ENCODE assay signal across 10 cellular contexts in the genomic region with DNA sequence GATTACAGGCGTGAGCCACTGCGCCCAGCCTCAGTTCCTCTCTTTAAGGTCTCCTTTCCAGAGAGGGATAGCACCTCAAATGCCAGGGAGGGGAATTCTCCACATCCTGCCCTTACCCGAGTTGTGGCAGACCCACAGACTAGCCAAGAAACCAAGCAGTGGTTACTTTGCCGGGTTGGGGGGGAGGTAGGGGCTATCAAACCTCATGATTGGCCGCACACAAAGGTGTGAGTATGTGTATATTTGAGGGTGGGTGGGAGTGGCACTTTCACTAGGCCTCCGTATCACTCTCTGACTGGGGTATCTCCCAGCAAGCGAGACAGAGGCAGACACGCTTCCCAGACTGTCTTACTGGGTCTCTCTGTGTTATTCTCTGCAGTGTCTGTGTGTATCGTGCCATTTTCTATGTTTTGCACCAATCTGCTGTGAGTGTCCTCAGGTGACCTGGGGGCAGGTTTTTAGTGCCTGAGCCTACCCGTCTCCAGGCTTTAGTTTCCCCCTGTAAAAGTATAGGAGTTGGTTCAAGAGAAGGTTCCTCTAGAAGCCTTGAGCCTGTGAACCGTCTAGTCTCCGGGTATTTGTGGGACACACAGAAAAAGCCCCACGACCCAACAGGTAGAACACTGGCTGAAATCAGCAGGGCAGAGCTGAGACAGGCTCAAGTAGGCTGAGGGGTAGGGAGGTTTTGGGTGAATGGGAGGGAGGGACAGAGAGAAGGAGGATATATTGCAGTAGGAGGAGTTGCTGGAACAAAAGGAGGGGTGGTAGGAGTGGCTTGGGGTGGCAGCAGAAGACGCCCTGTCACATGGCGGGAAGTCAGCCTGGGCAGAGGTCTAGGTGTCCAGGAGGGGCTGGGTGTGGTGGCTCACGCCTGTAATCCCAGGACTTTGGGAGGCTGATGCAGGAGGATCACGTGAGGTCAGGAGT. TPM values are rescaled to one million over a fixed set of nuclear protein-coding genes. Genes with fewer than 3 reads are reported as not detected.
DNase-seq lines count a peak whose midpoint lies in the region; ATAC-seq, FAIRE-seq and TF ChIP-seq lines count a peak whose summit lies in the region.
"Had no signal": no experiment of that assay in that cellular context is flagged by ENCODE, and none has a peak within 500 bp of the region (broad histone marks: within the 10 kb centered on the region; RNA-seq: fewer than 3 reads in every experiment).

No MANE protein-coding gene starts in this region.

- ATAC-seq in GM18873 (IDR thresholded peaks at IDR 0.05; ENCODE audit: low FRiP score, unreplicated experiment) (no peak), HG03196 (IDR thresholded peaks at IDR 0.05; ENCODE audit: unreplicated experiment) (no peak), GM21723 (IDR thresholded peaks at IDR 0.05; ENCODE audit: unreplicated experiment) (no peak)

- CTCF ChIA-PET in H1 (lab: Charles Lee; ENCODE audit: partially characterized antibody) = interaction anchor here (0.6 to 42.4 kb wide), 13 partner anchors 8 to 182 kb away, joined by 3 to 1994 read pairs (median 4); partner anchors contain the start of genes BGLAP, LMNA, MEX3A and PAQR6

- WGBS in H1 (ENCODE audit: extremely low coverage in 1 of 2, insufficient coverage in 1 of 2, insufficient read length in 1 of 2, insufficient replicate concordance in 2 of 2, low coverage in 1 of 2, low lambda C conversion rate in 2 of 2, missing lambda C conversion rate in 1 of 2), 2 experiments = 88% methylated on average over 17 of the region's 17 CpGs; no CpG with 5 or more reads in 1 of the 2 experiments

- H3K27ac ChIP-seq in H1 (ENCODE audit: low read depth, low read length) = no peak overlapping the region

- H3K79me2 ChIP-seq in H1 (ENCODE audit: control insufficient read depth in 1 of 2, insufficient read depth in 2 of 2, low read length in 2 of 2) = peaks cover 0 to 9% of the 10 kb centered on the region in 2 experiments; a peak in 1 of 4 replicates

- no peak overlapping the region for H4K91ac ChIP-seq in H1 (replicated peaks; ENCODE audit: insufficient read length, low read length)

- no peaks in the 10 kb centered on the region for H3K23me2 ChIP-seq in H1 (ENCODE audit: low read depth, low read length)

- FAIRE-seq in H1 (lab: Jason Lieb, UNC) = no peak
- FAIRE-seq: A204.1, TTC549 had no signal

- H2AFZ ChIP-seq in H1 (ENCODE audit: low read length) = no peak overlapping the region

- peak overlapping the region; percentile 57 for H3K4me3 Mint-ChIP-seq in osteocyte (ENCODE audit: unreplicated experiment)

- no peak overlapping the region for H4K5ac ChIP-seq in H1 (ENCODE audit: insufficient read length, low read depth, low read length)

- peaks cover 2 to 5% of the 10 kb centered on the region in 2 experiments for H4K20me1 ChIP-seq in H1 (replicated peaks in 1 of 2; ENCODE audit: control insufficient read depth in 1 of 2, insufficient read depth in 2 of 2, low read length in 2 of 2)

- peaks cover 9 to 39% (median 26%) of the 10 kb centered on the region in 4 experiments for H3K4me1 ChIP-seq in H1 (replicated peaks in 1 of 4; ENCODE audit: control insufficient read depth in 3 of 4, insufficient read depth in 4 of 4, low read length in 3 of 4)

- no peak for TF ChIP-seq EP300 in H1 (IDR thresholded peaks at IDR 0.05; ENCODE audit: borderline replicate concordance in 1 of 2, low read depth in 2 of 2, low read length in 2 of 2)

- peaks cover 9% of the 10 kb centered on the region for H3K36me3 Mint-ChIP-seq in osteocyte (ENCODE audit: unreplicated experiment)

- H3K79me1 ChIP-seq in H1 (ENCODE audit: low read depth, low read length) = peaks cover 3% of the 10 kb centered on the region; the same call in 1 of the 2 replicates

- H3K36me3 ChIP-seq in H1 (ENCODE audit: control insufficient read depth in 2 of 4, insufficient read depth in 4 of 4, low read length in 3 of 4) = no peaks in the 10 kb centered on the region

- H3K4me1 Mint-ChIP-seq in osteocyte (ENCODE audit: unreplicated experiment) = peaks cover 97% of the 10 kb centered on the region

- H3K18ac ChIP-seq in H1 (ENCODE audit: extremely low read depth, low read length) = peak overlapping the region; percentile 39; the same call in 1 of the 2 replicates

- TF ChIP-seq CTCF in H1 (IDR thresholded peaks at IDR 0.05; ENCODE audit: control extremely low read depth in 1 of 3, insufficient read depth in 1 of 3, low read depth in 1 of 3, low read length in 3 of 3) (no peak), osteocyte (IDR thresholded peaks at IDR 0.05) (no peak)

- no peak overlapping the region; a peak in 1 of 4 replicates for H3K4me2 ChIP-seq in H1 (ENCODE audit: insufficient read depth in 1 of 2, low read depth in 2 of 2, low read length in 2 of 2)

- H2BK5ac ChIP-seq in H1 (ENCODE audit: low read depth, low read length) = peak overlapping the region; percentile 76

- H2BK15ac ChIP-seq in H1 (ENCODE audit: low read length) = peak overlapping the region; percentile 81; the same call in 1 of the 2 replicates

- POLR2A ChIA-PET in H1 (lab: Charles Lee; ENCODE audit: partially characterized antibody) = interaction anchor here (0.6 to 28.0 kb wide), 5 partner anchors 10 to 185 kb away, joined by 3 to 763 read pairs (median 4); partner anchors contain the start of genes LMNA and MEX3A

- H2AK5ac ChIP-seq in H1 (ENCODE audit: low read depth, low read length) = peak overlapping the region; percentile 17; the same call in 1 of the 2 replicates

- H3K23ac ChIP-seq in H1 (ENCODE audit: insufficient read length) = no peak overlapping the region

- no peak overlapping the region; a peak in 1 of 8 replicates for H3K4me3 ChIP-seq in H1 (ENCODE audit: extremely low read depth in 1 of 4, insufficient read depth in 2 of 4, low read depth in 3 of 4, low read length in 4 of 4)

- no peak overlapping the region for H4K8ac ChIP-seq in H1 (ENCODE audit: extremely low read depth, insufficient read depth, low read length)

- no peaks in the 10 kb centered on the region for H3K27me3 Mint-ChIP-seq in osteocyte (ENCODE audit: unreplicated experiment)

- H3K9me3 ChIP-seq in H1 (ENCODE audit: insufficient read depth in 2 of 2, low read depth in 1 of 2, low read length in 1 of 2) = no peaks in the 10 kb centered on the region

- no peaks in the 10 kb centered on the region for H3K9me3 Mint-ChIP-seq in osteocyte (ENCODE audit: unreplicated experiment)

- H3K9ac ChIP-seq in H1 (replicated peaks in 1 of 4; ENCODE audit: extremely low read depth in 1 of 4, low read depth in 3 of 4, low read length in 3 of 4) = no peak overlapping the region

- peak overlapping the region; percentile 98 for H2BK12ac ChIP-seq in H1 (ENCODE audit: low read depth, low read length)

- peak; percentile 60 for DNase-seq in DMS 273 (lab: John Stamatoyannopoulos, UW; ENCODE audit: unreplicated experiment)
- DNase-seq in DMS 273 treated with DMSO at 0.1 percent for 48 hours (lab: John Stamatoyannopoulos, UW) = no peak
- peak; percentile 78 for DNase-seq in RPMI7951 (ENCODE audit: low read depth)
- DNase-seq in H1 (ENCODE audit: low read depth in 1 of 2, low spot score in 2 of 2) = no peak
- DNase-seq in osteocyte (ENCODE audit: extremely low spot score, unreplicated experiment) = no peak

- H3K27ac Mint-ChIP-seq in osteocyte (ENCODE audit: unreplicated experiment) = peak overlapping the region; percentile 96

- H2BK20ac ChIP-seq in H1 (ENCODE audit: low read length) = no peak overlapping the region; the same call in 1 of the 2 replicates

- no peak overlapping the region for H3K4ac ChIP-seq in H1 (replicated peaks; ENCODE audit: insufficient read length, low read depth, low read length)

- no peak overlapping the region for H3K14ac ChIP-seq in H1 (ENCODE audit: insufficient read length)

- no peaks in the 10 kb centered on the region for H3K27me3 ChIP-seq in H1 (replicated peaks in 1 of 4; ENCODE audit: control insufficient read depth in 3 of 4, extremely low read depth in 1 of 4, insufficient read depth in 3 of 4, low read length in 3 of 4)

- H3K56ac ChIP-seq in H1 (replicated peaks; ENCODE audit: insufficient read length, low read depth, low read length) = no peak overlapping the region

- no peak overlapping the region for H2BK120ac ChIP-seq in H1 (replicated peaks; ENCODE audit: low read depth, low read length)

- TF ChIP-seq RAD21 in H1 (IDR thresholded peaks at IDR 0.05 in 1 of 2, conservative IDR thresholded peaks at IDR 0.05 in 1 of 2; ENCODE audit: low read depth in 2 of 2, low read length in 2 of 2) = no peak

- no peak for TF ChIP-seq POLR2A in H1 (IDR thresholded peaks at IDR 0.05; ENCODE audit: control extremely low read depth in 1 of 2, low read depth in 2 of 2, low read length in 2 of 2)

RNA-seq across cellular contexts. Expression of gene LMNA, which starts 10.3 kb away (rescaled TPM):
- 919 and 1,055 TPM in 2 replicates for total RNA-seq in RPMI7951 (2014; rRNA removed; shearing (Covaris generic))
- total RNA-seq in H1 (2021; fragmentation: NEBNext Ultra II Directional; extraction: Animal tissue kit (Norgen Biotek cat#: 25700)) = 46.8 and 48.0 TPM in 2 replicates
- polyA plus RNA-seq in H1 (2011; rRNA removed) = 25.8 and 38.3 TPM in 2 replicates
- 33.6 TPM for polyA plus RNA-seq in H1 (2011; cell fraction: cytosol; rRNA removed)
- polyA plus RNA-seq in H1 (2011; cell fraction: nucleus; rRNA removed) = 78.1 TPM
- 36.7 to 43.4 TPM (median 39.1 TPM) in 4 replicates for polyA plus RNA-seq in H1 (2012, experiment 1 of 2)
- polyA plus RNA-seq in H1 (2012, experiment 2 of 2) = 56.7 TPM
- 34.7 TPM for polyA plus RNA-seq in H1 (2013, experiment 1 of 2)
- polyA plus RNA-seq in H1 (2013, experiment 2 of 2) = 32.6 TPM
- 15.1 and 20.9 TPM in 2 replicates for polyA minus RNA-seq in H1 (2011; rRNA and poly(A)+ RNA removed)
- polyA minus RNA-seq in H1 (2011; cell fraction: cytosol; rRNA and poly(A)+ RNA removed) = 33.7 TPM
- polyA minus RNA-seq in H1 (2011; cell fraction: nucleus; rRNA and poly(A)+ RNA removed) = 28.1 TPM
- total RNA-seq in osteocyte = 733 and 792 TPM in 2 replicates

RNA-seq across cellular contexts. Expression of gene SEMA4A, which starts 28.6 kb away (rescaled TPM):
- total RNA-seq in RPMI7951 (2014; rRNA removed; shearing (Covaris generic)) = 0.20 and 0.36 TPM in 2 replicates
- 5.9 and 7.3 TPM in 2 replicates for total RNA-seq in H1 (2021; fragmentation: NEBNext Ultra II Directional; extraction: Animal tissue kit (Norgen Biotek cat#: 25700))
- polyA plus RNA-seq in H1 (2011; rRNA removed) = 10.6 and 12.0 TPM in 2 replicates
- polyA plus RNA-seq in H1 (2011; cell fraction: cytosol; rRNA removed) = 10.3 TPM
- polyA plus RNA-seq in H1 (2011; cell fraction: nucleus; rRNA removed) = 27.7 TPM
- 5.9 to 11.9 TPM (median 8.7 TPM) in 4 replicates for polyA plus RNA-seq in H1 (2012, experiment 1 of 2)
- polyA plus RNA-seq in H1 (2012, experiment 2 of 2) = 6.4 TPM
- 6.5 TPM for polyA plus RNA-seq in H1 (2013, experiment 1 of 2)
- 6.3 TPM for polyA plus RNA-seq in H1 (2013, experiment 2 of 2)
- 11.9 TPM in 2 replicates for polyA minus RNA-seq in H1 (2011; rRNA and poly(A)+ RNA removed)
- 12.0 TPM for polyA minus RNA-seq in H1 (2011; cell fraction: cytosol; rRNA and poly(A)+ RNA removed)
- polyA minus RNA-seq in H1 (2011; cell fraction: nucleus; rRNA and poly(A)+ RNA removed) = 15.1 TPM
- 1.6 and 1.8 TPM in 2 replicates for total RNA-seq in osteocyte

RNA-seq across cellular contexts. Expression of gene MEX3A, which starts 42.6 kb away (rescaled TPM):
- total RNA-seq in RPMI7951 (2014; rRNA removed; shearing (Covaris generic)) = 2.1 and 2.4 TPM in 2 replicates
- 52.4 and 54.7 TPM in 2 replicates for total RNA-seq in H1 (2021; fragmentation: NEBNext Ultra II Directional; extraction: Animal tissue kit (Norgen Biotek cat#: 25700))
- 34.1 and 43.5 TPM in 2 replicates for polyA plus RNA-seq in H1 (2011; rRNA removed)
- polyA plus RNA-seq in H1 (2011; cell fraction: cytosol; rRNA removed) = 30.7 TPM
- 122 TPM for polyA plus RNA-seq in H1 (2011; cell fraction: nucleus; rRNA removed)
- 42.2 to 51.4 TPM (median 46.7 TPM) in 4 replicates for polyA plus RNA-seq in H1 (2012, experiment 1 of 2)
- 37.7 TPM for polyA plus RNA-seq in H1 (2012, experiment 2 of 2)
- polyA plus RNA-seq in H1 (2013, experiment 1 of 2) = 50.4 TPM
- 45.1 TPM for polyA plus RNA-seq in H1 (2013, experiment 2 of 2)
- polyA minus RNA-seq in H1 (2011; rRNA and poly(A)+ RNA removed) = 43.0 and 47.3 TPM in 2 replicates
- 55.2 TPM for polyA minus RNA-seq in H1 (2011; cell fraction: cytosol; rRNA and poly(A)+ RNA removed)
- polyA minus RNA-seq in H1 (2011; cell fraction: nucleus; rRNA and poly(A)+ RNA removed) = 107 TPM
- 19.8 and 20.7 TPM in 2 replicates for total RNA-seq in osteocyte

Comparison
In these comparisons a context has a peak if more than half of its experiments do, and no peak if none do; other contexts are left out.
1. DNase-seq: peak in DMS 273 (single experiment) and RPMI7951 (single experiment); none in DMS 273 treated with DMSO at 0.1 percent for 48 hours (single experiment), H1 (0 of 2) and osteocyte (single experiment).
2. RNA of gene LMNA, which starts 10.3 kb away (total RNA-seq): 919 to 1,055 TPM in RPMI7951 and 733 to 792 TPM in osteocyte; 46.8 to 48.0 TPM in H1; every median in the first group is over 10 times any median in the second.